In genomic region chr2:106470658-106471057, GRCh38 we compare ENCODE assay signal across 8 cellular contexts. TPM values are rescaled to one million over a fixed set of nuclear protein-coding genes. Genes with fewer than 3 reads are reported as not detected.
A peak's percentile ranks its signal among the peaks of the same experiment; 100 is the strongest.
DNase-seq lines count a peak whose midpoint lies in the region; ATAC-seq and TF ChIP-seq lines count a peak whose summit lies in the region.
"Not testable (repeated sequence)": the region's sequence is repeated elsewhere in the genome, so short reads cannot be mapped to it uniquely, and the experiment has no call there.
"Had no signal": no experiment of that assay in that cellular context is flagged by ENCODE, and none has a peak within 500 bp of the region (broad histone marks: within the 10 kb centered on the region; RNA-seq: fewer than 3 reads in every experiment).

No MANE protein-coding gene starts in this region.

- H3K9me2 ChIP-seq in PC-3 (replicated peaks; ENCODE audit: low read length) = not testable (repeated sequence)

- not testable (repeated sequence) for TF ChIP-seq CTCF in PC-3 (conservative IDR thresholded peaks at IDR 0.05; ENCODE audit: low read depth, low read length)
- peak; percentile 11 for TF ChIP-seq CTCF in fibroblast of pulmonary artery (IDR thresholded peaks at IDR 0.05; ENCODE audit: low read length, missing control alignments)

- H3K9ac ChIP-seq in PC-3 (ENCODE audit: low read length) = not testable (repeated sequence)

- not testable (repeated sequence) for H3K9me3 Mint-ChIP-seq in activated CD4-positive, alpha-beta memory T cell treated with anti-CD3 and anti-CD28 coated beads, Interleukin-2, amount 10 ng/mL, durations not matched to agents 7 days and 5 days; activated naive CD8-positive, alpha-beta T cell treated with anti-CD3 and anti-CD28 coated beads, Interleukin-2, amount 10 ng/mL, durations not matched to agents 7 days and 5 days; naive thymus-derived CD4-positive, alpha-beta T cell

- H3K4me1 Mint-ChIP-seq in activated CD4-positive, alpha-beta memory T cell treated with anti-CD3 and anti-CD28 coated beads, Interleukin-2, amount 10 ng/mL, durations not matched to agents 7 days and 5 days; activated naive CD8-positive, alpha-beta T cell treated with anti-CD3 and anti-CD28 coated beads, Interleukin-2, amount 10 ng/mL, durations not matched to agents 7 days and 5 days; naive thymus-derived CD4-positive, alpha-beta T cell: not testable (repeated sequence)

- not testable (repeated sequence) for H3K36me3 Mint-ChIP-seq in activated CD4-positive, alpha-beta memory T cell treated with anti-CD3 and anti-CD28 coated beads, Interleukin-2, amount 10 ng/mL, durations not matched to agents 7 days and 5 days (ENCODE audit: low read depth); activated naive CD8-positive, alpha-beta T cell treated with anti-CD3 and anti-CD28 coated beads, Interleukin-2, amount 10 ng/mL, durations not matched to agents 7 days and 5 days; naive thymus-derived CD4-positive, alpha-beta T cell

- H3K27ac Mint-ChIP-seq in activated CD4-positive, alpha-beta memory T cell treated with anti-CD3 and anti-CD28 coated beads, Interleukin-2, amount 10 ng/mL, durations not matched to agents 7 days and 5 days; activated naive CD8-positive, alpha-beta T cell treated with anti-CD3 and anti-CD28 coated beads, Interleukin-2, amount 10 ng/mL, durations not matched to agents 7 days and 5 days; naive thymus-derived CD4-positive, alpha-beta T cell: not testable (repeated sequence)

- not testable (repeated sequence) for H3K27me3 ChIP-seq in PC-3 (ENCODE audit: low read length); naive thymus-derived CD4-positive, alpha-beta T cell (ENCODE audit: control insufficient read depth in 2 of 2, insufficient read depth in 2 of 2, low read length in 2 of 2)

- H3K36me3 ChIP-seq in PC-3 (ENCODE audit: low read depth, low read length); naive thymus-derived CD4-positive, alpha-beta T cell (ENCODE audit: control insufficient read depth in 2 of 3, insufficient read depth in 3 of 3, low read length in 3 of 3): not testable (repeated sequence)

- H3K4me3 Mint-ChIP-seq in activated CD4-positive, alpha-beta memory T cell treated with anti-CD3 and anti-CD28 coated beads, Interleukin-2, amount 10 ng/mL, durations not matched to agents 7 days and 5 days; activated naive CD8-positive, alpha-beta T cell treated with anti-CD3 and anti-CD28 coated beads, Interleukin-2, amount 10 ng/mL, durations not matched to agents 7 days and 5 days; naive thymus-derived CD4-positive, alpha-beta T cell: not testable (repeated sequence)

- H3K27ac ChIP-seq in PC-3 (ENCODE audit: low read length); naive thymus-derived CD4-positive, alpha-beta T cell (ENCODE audit: low read depth, low read length): not testable (repeated sequence)

- not testable (repeated sequence) for H3F3A ChIP-seq in PC-3 (ENCODE audit: low read length, unreplicated experiment)

- intact Hi-C loops in PC-3 (cut with micrococcal nuclease) = not testable (repeated sequence)
- intact Hi-C loops in naive thymus-derived CD4-positive, alpha-beta T cell (cut with micrococcal nuclease) = loop anchor here (10.0 kb wide), 1 partner anchor 366 kb away; no protein-coding TSS in a partner anchor

- not testable (repeated sequence) for H4K20me1 ChIP-seq in PC-3 (ENCODE audit: low read length)

- BruUV-seq in PC-3 (replicated peaks; lab: Mats Ljungman, UMichigan) = not testable (repeated sequence)

- POLR2A ChIA-PET in PC-3 (lab: Charles Lee; ENCODE audit: unreplicated experiment); activated CD4-positive, alpha-beta memory T cell treated with anti-CD3 and anti-CD28 coated beads, Interleukin-2, amount 10 ng/mL, durations not matched to agents 7 days and 5 days (lab: Charles Lee); activated naive CD8-positive, alpha-beta T cell treated with anti-CD3 and anti-CD28 coated beads, Interleukin-2, amount 10 ng/mL, durations not matched to agents 7 days and 5 days (lab: Charles Lee); naive thymus-derived CD4-positive, alpha-beta T cell (lab: Charles Lee): not testable (repeated sequence)

- ATAC-seq in GM18868 (IDR thresholded peaks at IDR 0.05; ENCODE audit: unreplicated experiment) (peak; percentile 62), PC-3 (peak; percentile 73)
- ATAC-seq in activated naive CD8-positive, alpha-beta T cell treated with anti-CD3 and anti-CD28 coated beads, Interleukin-2, amount 10 ng/mL, durations not matched to agents 7 days and 5 days (ENCODE audit: low read depth) = peak; percentile 50
- ATAC-seq in naive thymus-derived CD4-positive, alpha-beta T cell = peak; percentile 73

- H3K27me3 Mint-ChIP-seq in activated CD4-positive, alpha-beta memory T cell treated with anti-CD3 and anti-CD28 coated beads, Interleukin-2, amount 10 ng/mL, durations not matched to agents 7 days and 5 days; activated naive CD8-positive, alpha-beta T cell treated with anti-CD3 and anti-CD28 coated beads, Interleukin-2, amount 10 ng/mL, durations not matched to agents 7 days and 5 days; naive thymus-derived CD4-positive, alpha-beta T cell: not testable (repeated sequence)

- not testable (repeated sequence) for H3K4me2 ChIP-seq in PC-3 (ENCODE audit: low read length)

- H3K9me3 ChIP-seq in PC-3 (ENCODE audit: low read length); naive thymus-derived CD4-positive, alpha-beta T cell (ENCODE audit: control insufficient read depth in 2 of 3, low read length in 3 of 3): not testable (repeated sequence)

- not testable (repeated sequence) for H2AFZ ChIP-seq in PC-3 (ENCODE audit: low read length)

- H3K4me3 ChIP-seq in PC-3 (ENCODE audit: low read length); fibroblast of pulmonary artery (replicated peaks; ENCODE audit: low read depth, low read length); naive thymus-derived CD4-positive, alpha-beta T cell (ENCODE audit: low read length): not testable (repeated sequence)

- not testable (repeated sequence) for H3K79me2 ChIP-seq in PC-3 (ENCODE audit: low read length)

- not testable (repeated sequence) for H3K4me1 ChIP-seq in PC-3 (ENCODE audit: insufficient read depth, low read length); naive thymus-derived CD4-positive, alpha-beta T cell (ENCODE audit: control insufficient read depth in 2 of 2, insufficient read depth in 2 of 2, low read length in 2 of 2)

- DNase-seq in PC-3; fibroblast of pulmonary artery (ENCODE audit: low read depth): not testable (repeated sequence)
- peak; percentile 59 for DNase-seq in activated CD4-positive, alpha-beta memory T cell treated with anti-CD3 and anti-CD28 coated beads, Interleukin-2, amount 10 ng/mL, durations not matched to agents 7 days and 5 days
- peak; percentile 39 for DNase-seq in activated naive CD8-positive, alpha-beta T cell treated with anti-CD3 and anti-CD28 coated beads, Interleukin-2, amount 10 ng/mL, durations not matched to agents 7 days and 5 days
- DNase-seq in naive thymus-derived CD4-positive, alpha-beta T cell = peak in 7 of 9 donors; percentile 25 to 50 (median 34)
- peak; percentile 58 for DNase-seq in stimulated activated CD4-positive, alpha-beta T cell treated with anti-CD3 and anti-CD28 coated beads, Interleukin-4, amount 100 ng/mL, for 1 hour

- CTCF ChIA-PET in PC-3 (lab: Charles Lee); activated CD4-positive, alpha-beta memory T cell treated with anti-CD3 and anti-CD28 coated beads, Interleukin-2, amount 10 ng/mL, durations not matched to agents 7 days and 5 days (lab: Charles Lee); naive thymus-derived CD4-positive, alpha-beta T cell (lab: Charles Lee): not testable (repeated sequence)

RNA-seq across cellular contexts. Expression of gene RGPD3, which starts 2.4 kb away (rescaled TPM):
- 0.04 TPM in 1 of 2 replicates, not detected in the other for total RNA-seq in PC-3 (2014; rRNA removed)
- under 1 TPM; 0.05 to 0.20 TPM for total RNA-seq in activated CD4-positive, alpha-beta memory T cell treated with anti-CD3 and anti-CD28 coated beads, Interleukin-2, amount 10 ng/mL, durations not matched to agents 7 days and 5 days
- under 1 TPM in 1 of 2 experiments, not detected in 1; 0.14 TPM for total RNA-seq in activated naive CD8-positive, alpha-beta T cell treated with anti-CD3 and anti-CD28 coated beads, Interleukin-2, amount 10 ng/mL, durations not matched to agents 7 days and 5 days
- under 1 TPM in 4 of 5 experiments, not detected in 1; 0.19 to 0.47 (median 0.35) TPM for total RNA-seq in naive thymus-derived CD4-positive, alpha-beta T cell
- under 1 TPM in 1 of 2 donors, not detected in 1; 0.17 TPM for polyA plus RNA-seq in naive thymus-derived CD4-positive, alpha-beta T cell

RNA-seq across cellular contexts. Expression of gene CD8B2, which starts 16.5 kb away (rescaled TPM):
- total RNA-seq in PC-3 (2014; rRNA removed) = not detected in 2 replicates
- not detected for total RNA-seq in activated CD4-positive, alpha-beta memory T cell treated with anti-CD3 and anti-CD28 coated beads, Interleukin-2, amount 10 ng/mL, durations not matched to agents 7 days and 5 days
- 1 to 10 TPM; 7.3 to 8.6 TPM for total RNA-seq in activated naive CD8-positive, alpha-beta T cell treated with anti-CD3 and anti-CD28 coated beads, Interleukin-2, amount 10 ng/mL, durations not matched to agents 7 days and 5 days
- under 1 TPM in 1 of 5 experiments, not detected in 4; 0.64 TPM for total RNA-seq in naive thymus-derived CD4-positive, alpha-beta T cell
- polyA plus RNA-seq in naive thymus-derived CD4-positive, alpha-beta T cell = not detected
- total RNA-seq: dermis microvascular lymphatic vessel endothelial cell had no signal
